Comparison of ENCODE assay signal across 17 cellular contexts in the genomic region with DNA sequence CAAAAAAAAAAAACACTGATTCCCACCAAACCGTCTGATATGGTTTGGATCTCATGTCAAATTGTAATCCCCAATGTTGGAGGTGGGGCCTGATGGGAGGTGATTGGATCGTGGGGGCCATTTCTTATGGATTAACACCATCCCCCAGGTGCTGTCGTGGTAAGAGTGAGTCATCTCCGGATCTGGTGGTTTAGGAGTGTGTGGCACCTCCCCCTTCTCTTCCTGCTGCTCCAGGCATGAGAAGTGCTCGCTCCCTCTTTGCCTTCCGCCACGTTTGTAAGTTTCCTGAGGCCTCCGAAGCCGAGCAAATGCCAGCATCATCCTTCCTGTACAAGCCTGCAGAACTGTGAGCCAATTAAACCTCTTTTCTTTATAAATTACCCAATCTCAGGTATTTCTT. TPM values are rescaled to one million over a fixed set of nuclear protein-coding genes. Genes with fewer than 3 reads are reported as not detected.
DNase-seq lines count a peak whose midpoint lies in the region; ATAC-seq and TF ChIP-seq lines count a peak whose summit lies in the region.
"Had no signal": no experiment of that assay in that cellular context is flagged by ENCODE, and none has a peak within 500 bp of the region (broad histone marks: within the 10 kb centered on the region; RNA-seq: fewer than 3 reads in every experiment).

No MANE protein-coding gene starts in this region.

- H3K27me3 ChIP-seq in mammary epithelial cell (ENCODE audit: insufficient read depth, low read length) = peaks cover 22% of the 10 kb centered on the region
- no peaks in the 10 kb centered on the region for H3K27me3 ChIP-seq in mesendoderm (ENCODE audit: insufficient read depth, low read length, poor library complexity)

- 23% methylated on average over 7 of the region's 9 CpGs for WGBS in mammary epithelial cell (ENCODE audit: low coverage, missing lambda C conversion rate)
- no CpG with 5 or more reads among the region's 9 CpGs for WGBS in mesendoderm (ENCODE audit: extremely low coverage, insufficient coverage, low lambda C conversion rate)

- no peaks in the 10 kb centered on the region for H3K9me3 Mint-ChIP-seq in natural killer cell treated with Interleukin-12 subunit alpha and Interleukin-12 subunit beta and Interleukin-15 and Interleukin-18, amount 100 ng/mL, for 72 hours
- H3K9me3 Mint-ChIP-seq: activated naive CD8-positive, alpha-beta T cell treated with anti-CD3 and anti-CD28 coated beads, Interleukin-2, amount 50 U/mL, for 24 hours; memory B cell had no signal

- no peak overlapping the region for H4K8ac ChIP-seq in mesendoderm (ENCODE audit: low read depth, low read length)

- intact Hi-C loops in mammary epithelial cell (cut with micrococcal nuclease) = no loop called here

- ATAC-seq in HG02798 (IDR thresholded peaks at IDR 0.05; ENCODE audit: poor library complexity, unreplicated experiment) (no peak), GM18861 (IDR thresholded peaks at IDR 0.05; ENCODE audit: unreplicated experiment) (no peak)
- ATAC-seq in natural killer cell treated with Interleukin-12 subunit alpha and Interleukin-12 subunit beta and Interleukin-15 and Interleukin-18, amount 100 ng/mL, for 72 hours = no peak
- ATAC-seq: activated naive CD8-positive, alpha-beta T cell treated with anti-CD3 and anti-CD28 coated beads, Interleukin-2, amount 50 U/mL, for 24 hours; psoas muscle; stimulated activated naive CD8-positive, alpha-beta T cell treated with anti-CD3 and anti-CD28 coated beads, Interleukin-15, Interleukin-2, amounts not matched to agents 100 U/mL and 50 U/mL, for 24 hours had no signal

- no peak overlapping the region for H3K23ac ChIP-seq in mesendoderm (ENCODE audit: low read length)

- CTCF ChIA-PET in mammary epithelial cell (lab: Charles Lee; ENCODE audit: low non-redundant PET) = no interaction called here

- H3K79me2 ChIP-seq in mammary epithelial cell (ENCODE audit: insufficient read depth, low read length) = no peaks in the 10 kb centered on the region
- no peaks in the 10 kb centered on the region for H3K79me2 ChIP-seq in mesendoderm (ENCODE audit: control insufficient read depth, insufficient read depth, low read length)

- H3K4me1 ChIP-seq in ES-I3 (ENCODE audit: insufficient read depth, low read length) (peaks cover 41% of the 10 kb centered on the region), mammary epithelial cell (ENCODE audit: insufficient read depth, low read length) (no peaks in the 10 kb centered on the region), mesendoderm (ENCODE audit: control insufficient read depth, low read depth, low read length) (peaks cover 4% of the 10 kb centered on the region)
- H3K4me1 ChIP-seq: psoas muscle had no signal

- no peak overlapping the region for H2AFZ ChIP-seq in mammary epithelial cell (ENCODE audit: low read depth, low read length)
- H2AFZ ChIP-seq: GM23248 had no signal

- no TSS peak for BruUV-seq in mammary epithelial cell (replicated peaks; lab: Mats Ljungman, UMichigan)

- dilution Hi-C loops in mammary epithelial cell (cut with HindIII; ENCODE audit: low sequenced_read_pairs) = no loop called here

- H2AK5ac ChIP-seq in mesendoderm (ENCODE audit: low read length) = no peak overlapping the region

- TF ChIP-seq CTCF in mammary epithelial cell (conservative IDR thresholded peaks at IDR 0.05 in 1 of 2, IDR thresholded peaks at IDR 0.05 in 1 of 2; ENCODE audit: extremely low read depth in 1 of 2, insufficient read depth in 1 of 2, low read depth in 1 of 2, low read length in 2 of 2) = no peak

- no peaks in the 10 kb centered on the region; the same call in 1 of the 2 replicates for H3K36me3 ChIP-seq in ES-I3 (ENCODE audit: insufficient read depth, low read length)
- H3K36me3 ChIP-seq in mammary epithelial cell (ENCODE audit: insufficient read depth, low read length) = no peaks in the 10 kb centered on the region
- no peaks in the 10 kb centered on the region for H3K36me3 ChIP-seq in mesendoderm (ENCODE audit: control insufficient read depth, insufficient read depth, low read length)

- in situ Hi-C loops in mammary epithelial cell (cut with MboI; ENCODE audit: low sequenced_read_pairs in 2 of 2) = no loop called here

- H3K4me3 Mint-ChIP-seq in natural killer cell treated with Interleukin-12 subunit alpha and Interleukin-12 subunit beta and Interleukin-15 and Interleukin-18, amount 100 ng/mL, for 72 hours = no peak overlapping the region
- H3K4me3 Mint-ChIP-seq: activated naive CD8-positive, alpha-beta T cell treated with anti-CD3 and anti-CD28 coated beads, Interleukin-2, amount 50 U/mL, for 24 hours; memory B cell had no signal

- H3K79me1 ChIP-seq in mesendoderm (ENCODE audit: low read length) = no peaks in the 10 kb centered on the region

- H3K27ac Mint-ChIP-seq in natural killer cell treated with Interleukin-12 subunit alpha and Interleukin-12 subunit beta and Interleukin-15 and Interleukin-18, amount 100 ng/mL, for 72 hours = no peak overlapping the region
- H3K27ac Mint-ChIP-seq: activated naive CD8-positive, alpha-beta T cell treated with anti-CD3 and anti-CD28 coated beads, Interleukin-2, amount 50 U/mL, for 24 hours; memory B cell had no signal

- no peak overlapping the region for H2BK15ac ChIP-seq in mesendoderm (replicated peaks; ENCODE audit: low read depth)

- no peak overlapping the region for H3K56ac ChIP-seq in mesendoderm (ENCODE audit: low read length)

- H2BK120ac ChIP-seq in mesendoderm (ENCODE audit: low read depth, low read length) = no peak overlapping the region

- H3K27me3 Mint-ChIP-seq in natural killer cell treated with Interleukin-12 subunit alpha and Interleukin-12 subunit beta and Interleukin-15 and Interleukin-18, amount 100 ng/mL, for 72 hours = peaks cover 23 to 24% of the 10 kb centered on the region in 2 donors

- no peak overlapping the region for H4K5ac ChIP-seq in mesendoderm (ENCODE audit: low read length)

- H3K9me3 ChIP-seq in ES-I3 (ENCODE audit: control insufficient read depth, insufficient read depth, low read length) (no peaks in the 10 kb centered on the region), mammary epithelial cell (replicated peaks; ENCODE audit: insufficient read depth, low read length) (no peaks in the 10 kb centered on the region)
- H3K9me3 ChIP-seq: psoas muscle had no signal

- no peak overlapping the region for H3K27ac ChIP-seq in mammary epithelial cell (ENCODE audit: insufficient read depth, low read depth, low read length)
- no peak overlapping the region for H3K27ac ChIP-seq in mesendoderm (ENCODE audit: low read depth, low read length)
- H3K27ac ChIP-seq: GM23248, KMS-11, psoas muscle had no signal

- no peak overlapping the region for H2BK5ac ChIP-seq in mesendoderm (ENCODE audit: low read length)

- no peak overlapping the region for H3K18ac ChIP-seq in mesendoderm (ENCODE audit: low read length)

- peak overlapping the region; percentile 23; the same call in 1 of the 2 replicates for H3K9ac ChIP-seq in ES-I3 (ENCODE audit: low read depth, low read length)
- H3K9ac ChIP-seq in mammary epithelial cell (ENCODE audit: insufficient read depth, low read length) = no peak overlapping the region
- H3K9ac ChIP-seq in mesendoderm (ENCODE audit: low read length) = no peak overlapping the region
- H3K9ac ChIP-seq: GM23248, KMS-11 had no signal

- no peak overlapping the region for H3K4me2 ChIP-seq in mammary epithelial cell (ENCODE audit: insufficient read depth, low read depth, low read length)
- H3K4me2 ChIP-seq in mesendoderm (ENCODE audit: low read length) = no peak overlapping the region
- H3K4me2 ChIP-seq: KMS-11 had no signal

- peaks cover 3% of the 10 kb centered on the region for H4K20me1 ChIP-seq in mammary epithelial cell (ENCODE audit: insufficient read depth, low read length)

- H3K36me3 Mint-ChIP-seq in natural killer cell treated with Interleukin-12 subunit alpha and Interleukin-12 subunit beta and Interleukin-15 and Interleukin-18, amount 100 ng/mL, for 72 hours = no peaks in the 10 kb centered on the region
- H3K36me3 Mint-ChIP-seq: memory B cell had no signal

- no peak overlapping the region for H3K4ac ChIP-seq in mesendoderm (ENCODE audit: low read depth, low read length)

- H3K4me3 ChIP-seq in mammary epithelial cell (replicated peaks in 1 of 3; ENCODE audit: insufficient read depth in 1 of 3, low read depth in 2 of 3, low read length in 3 of 3) (no peak overlapping the region), mesendoderm (ENCODE audit: low read length) (no peak overlapping the region)
- H3K4me3 ChIP-seq: GM23248, psoas muscle had no signal

- DNase-seq in Kasumi-1 (lab: John Stamatoyannopoulos, UW) = peak; percentile 29 to 56
- DNase-seq in mammary epithelial cell = peak; percentile 55
- DNase-seq in mesendoderm = peak; percentile 96
- DNase-seq in NCI-H2227 treated with DMSO at 0.1 percent for 48 hours (lab: John Stamatoyannopoulos, UW) = no peak
- DNase-seq in natural killer cell treated with Interleukin-12 subunit alpha and Interleukin-12 subunit beta and Interleukin-15 and Interleukin-18, amount 100 ng/mL, for 72 hours (ENCODE audit: low spot score) = no peak
- DNase-seq: activated naive CD8-positive, alpha-beta T cell treated with anti-CD3 and anti-CD28 coated beads, Interleukin-2, amount 50 U/mL, for 24 hours; GM23248; NCI-H2029; psoas muscle; stimulated activated CD4-positive, alpha-beta T cell treated with anti-CD3 and anti-CD28 coated beads, Interleukin-4, amount 100 ng/mL, for 24 hours; stimulated activated naive CD8-positive, alpha-beta T cell treated with anti-CD3 and anti-CD28 coated beads, Interleukin-15, Interleukin-2, amounts not matched to agents 100 U/mL and 50 U/mL, for 24 hours; T-helper 9 cell had no signal

- H3K4me1 Mint-ChIP-seq in natural killer cell treated with Interleukin-12 subunit alpha and Interleukin-12 subunit beta and Interleukin-15 and Interleukin-18, amount 100 ng/mL, for 72 hours (ENCODE audit: low read depth in 2 of 2) = peaks cover 3 to 4% of the 10 kb centered on the region in 2 donors
- H3K4me1 Mint-ChIP-seq: memory B cell had no signal

RNA-seq across cellular contexts. Expression of a gene that starts 45.2 kb away (rescaled TPM):
- total RNA-seq in mammary epithelial cell = not detected
- 0.05 TPM for polyA plus RNA-seq in mammary epithelial cell
- not detected for polyA minus RNA-seq in mammary epithelial cell
- not detected for polyA plus RNA-seq in mesendoderm (2013, experiment 1 of 2)
- not detected for polyA plus RNA-seq in mesendoderm (2013, experiment 2 of 2)
- not detected for total RNA-seq in natural killer cell treated with Interleukin-12 subunit alpha and Interleukin-12 subunit beta and Interleukin-15 and Interleukin-18, amount 100 ng/mL, for 72 hours
- total RNA-seq: GM23248 had no signal
- polyA plus RNA-seq: GM23248 had no signal

Comparison
In these comparisons a context has a peak if more than half of its experiments do, and no peak if none do; other contexts are left out.
1. DNase-seq: peak in Kasumi-1 (2 of 2), mammary epithelial cell (single experiment) and mesendoderm (single experiment); none in NCI-H2227 treated with DMSO at 0.1 percent for 48 hours (single experiment) and natural killer cell treated with Interleukin-12 subunit alpha and Interleukin-12 subunit beta and Interleukin-15 and Interleukin-18, amount 100 ng/mL, for 72 hours (single experiment).